Comparison of ENCODE assay signal across 27 cellular contexts in the genomic region with DNA sequence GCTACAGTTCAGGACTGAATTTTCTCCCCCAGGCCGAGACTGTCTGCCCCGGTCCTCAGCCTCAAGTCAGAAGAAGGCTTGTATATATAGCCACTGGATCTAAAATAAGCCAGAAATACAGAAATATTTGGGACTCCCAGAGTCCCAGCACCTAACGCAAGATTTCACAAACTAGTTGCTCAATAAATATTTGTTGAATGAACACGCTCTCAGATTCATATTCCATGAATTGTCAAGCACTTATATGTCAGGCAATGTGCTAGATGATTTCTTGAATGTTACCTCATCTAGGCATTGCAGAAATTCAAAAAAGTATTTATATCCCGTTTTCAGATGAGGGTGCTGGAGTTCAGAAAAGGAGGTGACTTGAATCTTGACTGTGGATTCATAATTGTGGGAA.
"Had no signal": no experiment of that assay in that cellular context is flagged by ENCODE, and none has a peak within 500 bp of the region (broad histone marks: within the 10 kb centered on the region; RNA-seq: fewer than 3 reads in every experiment).

No MANE protein-coding gene starts in this region.

- H3K27me3 Mint-ChIP-seq: activated naive CD4-positive, alpha-beta T cell treated with anti-CD3 and anti-CD28 coated beads, Interleukin-2, amount 50 U/mL, for 24 hours; activated T-cell treated with anti-CD3 and anti-CD28 coated beads, Interleukin-2, amount 50 U/mL, for 24 hours; central memory CD8-positive, alpha-beta T cell had no signal

- H3K27me3 ChIP-seq: ascending aorta, body of pancreas, Peyer's patch, SJSA1 had no signal

- H3K27ac Mint-ChIP-seq: activated CD8-positive, alpha-beta T cell treated with anti-CD3 and anti-CD28 coated beads, Interleukin-2, amount 10 ng/mL, durations not matched to agents 7 days and 5 days; activated naive CD4-positive, alpha-beta T cell treated with anti-CD3 and anti-CD28 coated beads, Interleukin-2, amount 50 U/mL, for 24 hours; activated T-cell treated with anti-CD3 and anti-CD28 coated beads, Interleukin-2, amount 50 U/mL, for 24 hours; activated T-helper 1 cell treated with anti-CD3 and anti-CD28 coated beads, Interleukin-12 subunit alpha, Interleukin-12 subunit beta, Interleukin-2, Interleukin-4 antibody, amounts not matched to agents 30 ng/mL and 10 ng/mL and 1 ng/mL, durations not matched to agents 14 hours and 24 hours and 36 hours; T-helper 1 cell treated with Interleukin-12 subunit alpha and Interleukin-12 subunit beta and Interleukin-4 antibody, amounts not matched to agents 30 μg/mL and 1 μg/mL, for 36 hours; WTC11 had no signal

- H3K36me3 Mint-ChIP-seq: activated naive CD4-positive, alpha-beta T cell treated with anti-CD3 and anti-CD28 coated beads, Interleukin-2, amount 50 U/mL, for 24 hours; WTC11 had no signal

- H3K4me3 ChIP-seq: ascending aorta, body of pancreas, Peyer's patch, SJSA1 had no signal

- H3K4me3 Mint-ChIP-seq: activated CD8-positive, alpha-beta T cell treated with anti-CD3 and anti-CD28 coated beads, Interleukin-2, amount 10 ng/mL, durations not matched to agents 7 days and 5 days; activated naive CD4-positive, alpha-beta T cell treated with anti-CD3 and anti-CD28 coated beads, Interleukin-2, amount 50 U/mL, for 24 hours; activated T-cell treated with anti-CD3 and anti-CD28 coated beads, Interleukin-2, amount 50 U/mL, for 24 hours; activated T-helper 1 cell treated with anti-CD3 and anti-CD28 coated beads, Interleukin-12 subunit alpha, Interleukin-12 subunit beta, Interleukin-2, Interleukin-4 antibody, amounts not matched to agents 30 ng/mL and 10 ng/mL and 1 ng/mL, durations not matched to agents 14 hours and 24 hours and 36 hours; central memory CD8-positive, alpha-beta T cell; T-helper 1 cell treated with Interleukin-12 subunit alpha and Interleukin-12 subunit beta and Interleukin-4 antibody, amounts not matched to agents 30 μg/mL and 1 μg/mL, for 36 hours; WTC11 had no signal

- H3K4me1 Mint-ChIP-seq: activated naive CD4-positive, alpha-beta T cell treated with anti-CD3 and anti-CD28 coated beads, Interleukin-2, amount 50 U/mL, for 24 hours; central memory CD8-positive, alpha-beta T cell; WTC11 had no signal

- H3K4me1 ChIP-seq: ascending aorta, body of pancreas, Peyer's patch, SJSA1 had no signal

- H3K9me3 Mint-ChIP-seq: activated T-cell treated with anti-CD3 and anti-CD28 coated beads, Interleukin-2, amount 50 U/mL, for 24 hours; activated T-helper 1 cell treated with anti-CD3 and anti-CD28 coated beads, Interleukin-12 subunit alpha, Interleukin-12 subunit beta, Interleukin-2, Interleukin-4 antibody, amounts not matched to agents 30 ng/mL and 10 ng/mL and 1 ng/mL, durations not matched to agents 14 hours and 24 hours and 36 hours; central memory CD8-positive, alpha-beta T cell; T-helper 1 cell treated with Interleukin-12 subunit alpha and Interleukin-12 subunit beta and Interleukin-4 antibody, amounts not matched to agents 30 μg/mL and 1 μg/mL, for 36 hours; WTC11 had no signal

- H3K27ac ChIP-seq: ascending aorta, body of pancreas, Peyer's patch, SJSA1 had no signal

- DNase-seq: activated CD4-positive, alpha-beta T cell treated with anti-CD3 and anti-CD28 coated beads for 48 hours; activated CD4-positive, alpha-beta T cell treated with anti-CD3 and anti-CD28 coated beads, Interleukin-2, amount 50 U/mL, for 4 hours; activated CD4-positive, CD25-positive, alpha-beta regulatory T cell treated with anti-CD3 and anti-CD28 coated beads, Interleukin-2, amount 50 U/mL, for 72 hours; activated CD8-positive, alpha-beta memory T cell treated with anti-CD3 and anti-CD28 coated beads, Interleukin-2, amount 50 U/mL, for 48 hours; activated CD8-positive, alpha-beta T cell treated with anti-CD3 and anti-CD28 coated beads, Interleukin-2, amount 10 ng/mL, durations not matched to agents 7 days and 5 days; activated effector memory CD4-positive, alpha-beta T cell treated with Interleukin-2 at 50 U/mL for 16 hours; activated naive CD4-positive, alpha-beta T cell; activated T-cell treated with anti-CD3 and anti-CD28 coated beads, Interleukin-2, amount 50 U/mL, for 24 hours; amniotic stem cell; body of pancreas; KG1; NCI-H1092; NCI-H1417; NCI-H1930; NCI-H2107; NCI-H2171 treated with DMSO at 0.1 percent for 48 hours; NCI-H510A treated with DMSO at 0.1 percent for 48 hours; NK-92 treated with Interleukin-12 subunit alpha and Interleukin-12 subunit beta, amount 100 ng/mL, for 24 hours; Peyer's patch; SHP77 had no signal

- H3K36me3 ChIP-seq: ascending aorta, Peyer's patch, SJSA1 had no signal

- H3K9me3 ChIP-seq: ascending aorta, body of pancreas, Peyer's patch, SJSA1 had no signal
